ENCODE assay signal across 30 cellular contexts in the genomic region with DNA sequence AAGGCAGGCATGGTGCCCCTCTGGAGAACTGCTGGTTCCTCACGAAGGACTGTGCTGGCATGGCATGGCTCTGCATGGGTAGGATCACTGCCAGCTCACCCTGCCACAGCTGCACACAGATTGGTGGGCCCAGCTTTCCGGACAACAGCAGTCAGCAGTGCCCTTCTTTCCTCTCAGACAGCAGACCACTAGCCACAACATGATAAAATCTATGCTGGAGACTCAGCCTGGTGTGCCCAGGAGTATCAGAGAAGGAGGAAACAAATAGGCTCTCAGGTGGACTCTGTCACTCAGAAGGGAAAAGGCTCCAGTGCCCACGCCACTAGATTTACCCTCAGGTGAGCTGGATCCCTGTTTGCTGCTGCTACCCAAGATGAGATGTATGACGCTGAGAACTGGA.
"Had no signal": no experiment of that assay in that cellular context is flagged by ENCODE, and none has a peak within 500 bp of the region (broad histone marks: within the 10 kb centered on the region; RNA-seq: fewer than 3 reads in every experiment).

No MANE protein-coding gene starts in this region.

- H3K27me3 ChIP-seq: adrenal gland had no signal

- H3K27ac ChIP-seq: adrenal gland, cardiac muscle cell, VCaP had no signal

- ATAC-seq: activated CD8-positive, alpha-beta T cell treated with anti-CD3 and anti-CD28 coated beads for 36 hours; activated naive CD4-positive, alpha-beta T cell treated with anti-CD3 and anti-CD28 coated beads, Interleukin-2, amount 50 U/mL, for 72 hours; activated T-cell treated with anti-CD3 and anti-CD28 coated beads, Interleukin-2, amount 50 U/mL, for 4 hours; activated T-cell treated with anti-CD3 and anti-CD28 coated beads, Interleukin-2, amount 50 U/mL, for 72 hours; activated T-helper 17 cell treated with anti-CD3 and anti-CD28 coated beads, Interleukin-2, amount 50 U/mL, for 72 hours had no signal

- H3K9me3 ChIP-seq: adrenal gland had no signal

- H3K4me3 ChIP-seq: adrenal gland, cardiac muscle cell had no signal

- H3K36me3 ChIP-seq: adrenal gland, cardiac muscle cell had no signal

- DNase-seq: activated B cell treated with CpG ODN at 0.5 μM for 24 hours; activated CD4-positive, alpha-beta memory T cell treated with anti-CD3 and anti-CD28 coated beads for 36 hours; activated CD4-positive, alpha-beta T cell treated with anti-CD3 and anti-CD28 coated beads for 4 hours; activated CD4-positive, alpha-beta T cell treated with anti-CD3 and anti-CD28 coated beads, Interleukin-2, amount 10 ng/mL, durations not matched to agents 24 days and 14 days; activated CD4-positive, alpha-beta T cell treated with anti-CD3 and anti-CD28 coated beads, Interleukin-2, amount 50 U/mL, for 1 hour; activated CD4-positive, alpha-beta T cell treated with anti-CD3 and anti-CD28 coated beads, Interleukin-2, amount 50 U/mL, for 4 hours; activated CD4-positive, CD25-positive, alpha-beta regulatory T cell treated with anti-CD3 and anti-CD28 coated beads, Interleukin-2, amount 50 U/mL, for 72 hours; activated CD8-positive, alpha-beta memory T cell treated with anti-CD3 and anti-CD28 coated beads, Interleukin-2, amount 50 U/mL, for 4 hours; activated CD8-positive, alpha-beta T cell treated with anti-CD3 and anti-CD28 coated beads for 36 hours; activated effector memory CD4-positive, alpha-beta T cell treated with anti-CD3 and anti-CD28 coated beads, Interleukin-2, amount 50 U/mL, for 16 hours; activated gamma-delta T cell treated with Interleukin-2 at 50 U/mL for 16 hours; activated naive CD4-positive, alpha-beta T cell; activated naive CD4-positive, alpha-beta T cell treated with anti-CD3 and anti-CD28 coated beads for 36 hours; activated naive CD4-positive, alpha-beta T cell treated with anti-CD3 and anti-CD28 coated beads, Interleukin-2, amount 50 U/mL, for 16 hours; activated naive CD8-positive, alpha-beta T cell treated with anti-CD3 and anti-CD28 coated beads for 36 hours; activated T-cell treated with anti-CD3 and anti-CD28 coated beads for 4 hours; activated T-cell treated with anti-CD3 and anti-CD28 coated beads, Interleukin-2, amount 50 U/mL, for 1 hour; activated T-cell treated with anti-CD3 and anti-CD28 coated beads, Interleukin-2, amount 50 U/mL, for 4 hours; activated T-cell treated with anti-CD3 and anti-CD28 coated beads, Interleukin-2, amount 50 U/mL, for 72 hours; adrenal gland; amniotic stem cell; aorta; cerebellar nuclear complex; T-helper 1 cell; T-helper 2 cell; T-helper 9 cell had no signal
